8 cellular contexts compared by ENCODE assay signal in genomic region chr15:40044717-40045571, GRCh38. TPM values are rescaled to one million over a fixed set of nuclear protein-coding genes. Genes with fewer than 3 reads are reported as not detected.
DNase-seq lines count a peak whose midpoint lies in the region; TF ChIP-seq lines count a peak whose summit lies in the region.

No MANE protein-coding gene starts in this region.

- TF ChIP-seq CTCF in GM20000 (IDR thresholded peaks at IDR 0.05; ENCODE audit: extremely low read depth, missing control alignments) (peak; percentile 99), epithelial cell of proximal tubule (conservative IDR thresholded peaks at IDR 0.05; ENCODE audit: low read depth, low read length) (peak; percentile 82)

- peak; percentile 82 for DNase-seq in COR-L47 (lab: John Stamatoyannopoulos, UW)
- peak; percentile 88 for DNase-seq in GM20000 (ENCODE audit: low spot score)
- peak; percentile 88 for DNase-seq in HPDE6-E6E7 (ENCODE audit: extremely low spot score)
- DNase-seq in NOMO-1 (lab: John Stamatoyannopoulos, UW; ENCODE audit: unreplicated experiment in 2 of 2), result peak; percentile 76 to 83
- DNase-seq in activated CD8-positive, alpha-beta memory T cell treated with anti-CD3 and anti-CD28 coated beads, Interleukin-2, amount 50 U/mL, for 24 hours (ENCODE audit: extremely low read depth), result peak; percentile 71
- DNase-seq in epithelial cell of proximal tubule (ENCODE audit: low read depth), result no peak
- peak; percentile 88 for DNase-seq in myocyte (ENCODE audit: low read depth)
- DNase-seq in stimulated activated CD8-positive, alpha-beta memory T cell treated with anti-CD3 and anti-CD28 coated beads, Interleukin-7, amount 100 ng/mL, for 24 hours (ENCODE audit: low read depth), result peak; percentile 67

- H3K4me3 ChIP-seq in epithelial cell of proximal tubule (ENCODE audit: low read depth, low read length), result peak overlapping the region; percentile 31

RNA-seq across cellular contexts. Expression of gene SRP14, which starts 6.0 kb away (rescaled TPM):
- total RNA-seq in epithelial cell of proximal tubule, result 277 and 402 TPM in 2 replicates
- 268 and 288 TPM in 2 replicates for total RNA-seq in myocyte
- 357 TPM for polyA plus RNA-seq in myocyte (2012)
